ENCODE assay signal across 30 cellular contexts in the genomic region with DNA sequence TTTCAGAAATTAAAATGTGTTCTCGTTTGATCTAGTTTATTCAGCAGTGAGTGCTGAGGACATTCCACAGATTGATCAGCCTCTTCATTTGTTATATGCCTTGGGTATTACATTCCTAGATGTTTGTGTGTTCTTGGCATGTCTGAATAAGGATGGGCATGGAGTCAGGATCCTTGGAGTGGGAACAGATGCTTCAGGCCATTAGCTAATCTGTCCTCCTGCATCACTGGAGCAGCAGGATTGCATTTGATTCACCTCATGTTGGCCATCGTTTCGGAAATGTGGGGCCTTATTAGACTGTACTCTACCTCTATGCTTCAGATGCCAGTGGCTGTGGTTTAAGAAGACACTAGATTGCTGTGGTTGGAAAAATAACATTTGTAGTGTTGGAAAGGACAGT.
A peak's percentile ranks its signal among the peaks of the same experiment; 100 is the strongest.
DNase-seq lines count a peak whose midpoint lies in the region; ATAC-seq, FAIRE-seq and TF ChIP-seq lines count a peak whose summit lies in the region.
"Had no signal": no experiment of that assay in that cellular context is flagged by ENCODE, and none has a peak within 500 bp of the region (broad histone marks: within the 10 kb centered on the region; RNA-seq: fewer than 3 reads in every experiment).

No MANE protein-coding gene starts in this region.

- 96% methylated on average over 3 of the region's 3 CpGs; no CpG with 5 or more reads in 1 of the 2 experiments for whole genome bisulfite sequencing in H1 (ENCODE audit: extremely low coverage in 1 of 2, insufficient coverage in 1 of 2, insufficient read length in 1 of 2, insufficient replicate concordance in 2 of 2, low coverage in 1 of 2, low lambda C conversion rate in 2 of 2, missing lambda C conversion rate in 1 of 2), 2 experiments
- no CpG with 5 or more reads among the region's 3 CpGs for WGBS in trophoblast cell (ENCODE audit: extremely low coverage, insufficient coverage, insufficient read length)

- intact Hi-C loops in dorsolateral prefrontal cortex (cut with DNase I): no loop called here

- H4K20me1 ChIP-seq in H1 (replicated peaks in 1 of 2; ENCODE audit: control insufficient read depth in 1 of 2, insufficient read depth in 2 of 2, low read length in 2 of 2): no peaks in the 10 kb centered on the region

- H2BK120ac ChIP-seq in H1 (replicated peaks; ENCODE audit: low read depth, low read length): no peak overlapping the region
- no peak overlapping the region for H2BK120ac ChIP-seq in trophoblast cell (ENCODE audit: insufficient read depth, low read length, poor library complexity)

- no peaks in the 10 kb centered on the region for H3K27me3 ChIP-seq in H1 (replicated peaks in 1 of 4; ENCODE audit: control insufficient read depth in 3 of 4, extremely low read depth in 1 of 4, insufficient read depth in 3 of 4, low read length in 3 of 4)
- H3K27me3 ChIP-seq in trophoblast cell (ENCODE audit: insufficient read depth, low read length): no peaks in the 10 kb centered on the region
- H3K27me3 ChIP-seq in dorsolateral prefrontal cortex: peaks cover 0 to 3% (median 0%) of the 10 kb centered on the region in 45 donors
- H3K27me3 ChIP-seq: adrenal gland, colonic mucosa, neutrophil had no signal

- no peaks in the 10 kb centered on the region for H3K36me3 ChIP-seq in H1 (ENCODE audit: control insufficient read depth in 2 of 4, insufficient read depth in 4 of 4, low read length in 3 of 4)
- no peaks in the 10 kb centered on the region for H3K36me3 ChIP-seq in trophoblast cell (ENCODE audit: control insufficient read depth in 1 of 2, insufficient read depth in 2 of 2, low read length in 2 of 2)
- H3K36me3 ChIP-seq: adrenal gland, colonic mucosa, neutrophil, prostate gland, WERI-Rb-1 had no signal

- no peaks in the 10 kb centered on the region; the same call in 1 of the 2 replicates for H3K79me1 ChIP-seq in H1 (ENCODE audit: low read depth, low read length)
- H3K79me1 ChIP-seq in trophoblast cell (ENCODE audit: low read length): no peaks in the 10 kb centered on the region

- H3K23ac ChIP-seq in H1 (ENCODE audit: insufficient read length): no peak overlapping the region
- H3K23ac ChIP-seq in trophoblast cell (ENCODE audit: low read length): peak overlapping the region; percentile 5

- POLR2A ChIA-PET in H1 (lab: Charles Lee; ENCODE audit: partially characterized antibody): interaction anchor here (1.4 kb wide), 1 partner anchor 13 kb away, joined by 3 read pairs; no protein-coding TSS in a partner anchor

- H2BK12ac ChIP-seq in H1 (ENCODE audit: low read depth, low read length) (no peak overlapping the region), trophoblast cell (ENCODE audit: low read length) (no peak overlapping the region)

- TF ChIP-seq RAD21 in H1 (IDR thresholded peaks at IDR 0.05 in 1 of 2, conservative IDR thresholded peaks at IDR 0.05 in 1 of 2; ENCODE audit: low read depth in 2 of 2, low read length in 2 of 2): no peak

- H3K4me1 ChIP-seq in H1 (replicated peaks in 1 of 4; ENCODE audit: control insufficient read depth in 3 of 4, insufficient read depth in 4 of 4, low read length in 3 of 4): peaks cover 0 to 7% (median 6%) of the 10 kb centered on the region in 4 experiments; a peak in 5 of 7 replicates
- peaks cover under 1 to 2% of the 10 kb centered on the region in 2 experiments for H3K4me1 ChIP-seq in trophoblast cell (ENCODE audit: control insufficient read depth in 1 of 2, insufficient read depth in 2 of 2, low read length in 2 of 2)
- H3K4me1 ChIP-seq: adrenal gland, colonic mucosa, prostate gland had no signal

- H3K14ac ChIP-seq in H1 (ENCODE audit: insufficient read length) (no peak overlapping the region), trophoblast cell (ENCODE audit: low read length) (no peak overlapping the region)

- no peak overlapping the region for H3K18ac ChIP-seq in H1 (ENCODE audit: extremely low read depth, low read length)
- no peak overlapping the region for H3K18ac ChIP-seq in trophoblast cell (ENCODE audit: low read length)

- CTCF ChIA-PET in H1 (lab: Charles Lee; ENCODE audit: partially characterized antibody): interaction anchor here (1.3 kb wide), 1 partner anchor 26 kb away, joined by 3 read pairs; no protein-coding TSS in a partner anchor

- H3K27ac ChIP-seq in H1 (ENCODE audit: low read depth, low read length) (no peak overlapping the region), trophoblast cell (ENCODE audit: low read depth, low read length) (no peak overlapping the region), dorsolateral prefrontal cortex (no peak overlapping the region)
- H3K27ac ChIP-seq: adrenal gland, colonic mucosa, neutrophil, prostate gland, WERI-Rb-1 had no signal

- ATAC-seq in GM21619 (IDR thresholded peaks at IDR 0.05; ENCODE audit: unreplicated experiment): no peak
- ATAC-seq: activated CD8-positive, alpha-beta memory T cell treated with anti-CD3 and anti-CD28 coated beads, Interleukin-2, amount 10 ng/mL, durations not matched to agents 7 days and 5 days; CD8-positive, alpha-beta T cell; esophagus mucosa had no signal

- TF ChIP-seq POLR2A in H1 (IDR thresholded peaks at IDR 0.05; ENCODE audit: control extremely low read depth in 1 of 2, low read depth in 2 of 2, low read length in 2 of 2): no peak

- H3K9ac ChIP-seq in H1 (replicated peaks in 1 of 4; ENCODE audit: extremely low read depth in 1 of 4, low read depth in 3 of 4, low read length in 3 of 4) (no peak overlapping the region), trophoblast cell (ENCODE audit: low read length) (no peak overlapping the region)

- TF ChIP-seq CTCF in AG10803 (conservative IDR thresholded peaks at IDR 0.05; ENCODE audit: low read length): no peak
- TF ChIP-seq CTCF in H1 (IDR thresholded peaks at IDR 0.05; ENCODE audit: control extremely low read depth in 1 of 3, insufficient read depth in 1 of 3, low read depth in 1 of 3, low read length in 3 of 3): no peak
- TF ChIP-seq CTCF in dorsolateral prefrontal cortex (IDR thresholded peaks at IDR 0.05 in 54 of 56, conservative IDR thresholded peaks at IDR 0.05 in 2 of 56; ENCODE audit: low read depth in 1 of 56, partially characterized antibody in 56 of 56): no peak

- TF ChIP-seq EP300 in H1 (IDR thresholded peaks at IDR 0.05; ENCODE audit: borderline replicate concordance in 1 of 2, low read depth in 2 of 2, low read length in 2 of 2): no peak

- no peaks in the 10 kb centered on the region; the same call in 1 of the 2 replicates for H3K23me2 ChIP-seq in H1 (ENCODE audit: low read depth, low read length)

- H3K4me3 ChIP-seq in AG10803 (ENCODE audit: low read length) (no peak overlapping the region), H1 (ENCODE audit: extremely low read depth in 1 of 4, insufficient read depth in 2 of 4, low read depth in 3 of 4, low read length in 4 of 4) (no peak overlapping the region), trophoblast cell (ENCODE audit: low read depth, low read length) (no peak overlapping the region), dorsolateral prefrontal cortex (no peak overlapping the region)
- H3K4me3 ChIP-seq: adrenal gland, colonic mucosa, prostate gland had no signal

- H3K79me2 ChIP-seq in H1 (ENCODE audit: control insufficient read depth in 1 of 2, insufficient read depth in 2 of 2, low read length in 2 of 2): peaks cover 0 to 18% of the 10 kb centered on the region in 2 experiments; a peak in 2 of 4 replicates
- no peaks in the 10 kb centered on the region for H3K79me2 ChIP-seq in trophoblast cell (ENCODE audit: control insufficient read depth, insufficient read depth, low read length, poor library complexity)

- H3K56ac ChIP-seq in H1 (replicated peaks; ENCODE audit: insufficient read length, low read depth, low read length): no peak overlapping the region

- H2BK5ac ChIP-seq in H1 (ENCODE audit: low read depth, low read length) (no peak overlapping the region), trophoblast cell (ENCODE audit: low read depth, low read length, poor library complexity) (no peak overlapping the region)

- no peaks in the 10 kb centered on the region for H3K9me3 ChIP-seq in H1 (ENCODE audit: insufficient read depth in 2 of 2, low read depth in 1 of 2, low read length in 1 of 2)
- no peaks in the 10 kb centered on the region for H3K9me3 ChIP-seq in trophoblast cell (ENCODE audit: insufficient read depth, low read depth, low read length)
- H3K9me3 ChIP-seq: adrenal gland, colonic mucosa, neutrophil, prostate gland had no signal

- no peak overlapping the region for H2BK20ac ChIP-seq in H1 (ENCODE audit: low read length)

- H4K12ac ChIP-seq in trophoblast cell (ENCODE audit: low read depth, low read length): no peak overlapping the region

- no peak overlapping the region for H4K8ac ChIP-seq in H1 (ENCODE audit: extremely low read depth, insufficient read depth, low read length)
- H4K8ac ChIP-seq in trophoblast cell (ENCODE audit: low read depth, low read length): no peak overlapping the region

- no peak overlapping the region for H4K5ac ChIP-seq in H1 (ENCODE audit: insufficient read length, low read depth, low read length)

- H4K91ac ChIP-seq in H1 (replicated peaks; ENCODE audit: insufficient read length, low read length): no peak overlapping the region
- H4K91ac ChIP-seq in trophoblast cell (ENCODE audit: low read depth, low read length): no peak overlapping the region

- no peak overlapping the region for H3K4ac ChIP-seq in H1 (replicated peaks; ENCODE audit: insufficient read length, low read depth, low read length)
- no peak overlapping the region for H3K4ac ChIP-seq in trophoblast cell (ENCODE audit: low read depth, low read length)

- peak; percentile 85 for DNase-seq in AG10803 (ENCODE audit: low read depth)
- DNase-seq in NCI-H1694 treated with DMSO at 0.1 percent for 48 hours (lab: John Stamatoyannopoulos, UW): peak; percentile 10
- no peak for DNase-seq in H1 (ENCODE audit: low read depth in 1 of 2, low spot score in 2 of 2)
- no peak for DNase-seq in trophoblast cell
- DNase-seq in dorsolateral prefrontal cortex: no peak
- DNase-seq in activated T-cell treated with anti-CD3 and anti-CD28 coated beads for 4 hours: no peak
- no peak for DNase-seq in NCI-H2196 treated with DMSO at 0.1 percent for 48 hours (lab: John Stamatoyannopoulos, UW; ENCODE audit: unreplicated experiment)
- DNase-seq: activated CD4-positive, alpha-beta T cell treated with anti-CD3 and anti-CD28 coated beads, Interleukin-2, amount 10 ng/mL, durations not matched to agents 7 days and 5 days; activated CD8-positive, alpha-beta memory T cell treated with anti-CD3 and anti-CD28 coated beads, Interleukin-2, amount 10 ng/mL, durations not matched to agents 7 days and 5 days; activated naive CD4-positive, alpha-beta T cell treated with anti-CD3 and anti-CD28 coated beads for 36 hours; adrenal gland; CD8-positive, alpha-beta T cell; colonic mucosa; endodermal cell; GDM1; HCEC 1CT; KBM-7; naive B cell; NCI-H2081 treated with DMSO at 0.1 percent for 48 hours; NCI-H510A; SHP77; stimulated activated naive CD4-positive, alpha-beta T cell; T1000; WERI-Rb-1 had no signal

- H2AFZ ChIP-seq in H1 (ENCODE audit: low read length) (no peak overlapping the region), trophoblast cell (ENCODE audit: insufficient read depth, low read length, poor library complexity) (no peak overlapping the region)

- FAIRE-seq in H1 (lab: Jason Lieb, UNC): no peak
- FAIRE-seq: A204.1, GM19239 had no signal

- no peak overlapping the region for H3K4me2 ChIP-seq in H1 (ENCODE audit: insufficient read depth in 1 of 2, low read depth in 2 of 2, low read length in 2 of 2)
- no peak overlapping the region for H3K4me2 ChIP-seq in trophoblast cell (ENCODE audit: low read length)

- 0 out of 2 replicates have a peak overlapping the region, but pooled peaks have one; percentile 1 for H2BK15ac ChIP-seq in H1 (ENCODE audit: low read length)

- H2AK5ac ChIP-seq in H1 (ENCODE audit: low read depth, low read length): peak overlapping the region; percentile 28; the same call in 1 of the 2 replicates
- no peak overlapping the region for H2AK5ac ChIP-seq in trophoblast cell (ENCODE audit: low read length)

Comparison
In these comparisons a context has a peak if more than half of its experiments do, and no peak if none do; other contexts are left out.
1. DNase-seq: peak in AG10803 (single experiment) and NCI-H1694 treated with DMSO at 0.1 percent for 48 hours (single experiment); none in H1 (0 of 2), trophoblast cell (0 of 2), dorsolateral prefrontal cortex (0 of 10), activated T-cell treated with anti-CD3 and anti-CD28 coated beads for 4 hours (single experiment) and NCI-H2196 treated with DMSO at 0.1 percent for 48 hours (single experiment).